Comparison of ENCODE assay signal across 33 cellular contexts in the genomic region with DNA sequence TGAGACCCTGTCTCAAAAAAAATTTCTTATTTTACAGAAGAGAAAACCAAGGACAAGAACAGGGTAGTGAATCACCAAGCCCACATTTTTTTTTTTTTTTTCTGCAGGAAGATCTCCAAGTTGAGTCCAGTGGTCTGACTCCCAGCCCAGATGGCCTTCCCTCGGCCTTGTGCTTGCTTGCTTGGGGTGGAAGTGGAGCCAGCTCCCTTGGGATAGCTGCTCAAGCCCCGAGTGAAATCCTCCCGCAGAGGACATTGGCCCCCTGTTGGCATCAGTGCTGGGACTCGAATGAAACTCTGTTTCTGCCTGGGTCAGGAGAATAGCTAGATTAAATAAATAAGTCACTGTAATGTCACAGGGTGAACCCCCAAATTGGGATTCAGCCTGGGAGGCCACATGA. TPM values are rescaled to one million over a fixed set of nuclear protein-coding genes. Genes with fewer than 3 reads are reported as not detected.
"Had no signal": no experiment of that assay in that cellular context is flagged by ENCODE, and none has a peak within 500 bp of the region (broad histone marks: within the 10 kb centered on the region; RNA-seq: fewer than 3 reads in every experiment).

No MANE protein-coding gene starts in this region.

- H3K4me1 Mint-ChIP-seq: mesothelial cell of epicardium had no signal

- H3K9me3 Mint-ChIP-seq: mesothelial cell of epicardium; naive B cell; nephron progenitor cell; stimulated activated effector memory CD8-positive, alpha-beta T cell treated with anti-CD3 and anti-CD28 coated beads, Interleukin-12 subunit alpha, Interleukin-12 subunit beta, amount 100 ng/mL, for 72 hours had no signal

- H3K36me3 ChIP-seq: esophagus muscularis mucosa, heart right ventricle, left lung, pancreas, right lobe of liver, thoracic aorta, tibial nerve, upper lobe of left lung had no signal

- H3K27me3 ChIP-seq: left lung, pancreas, right lobe of liver, tibial nerve, upper lobe of left lung had no signal

- H3K36me3 Mint-ChIP-seq: naive B cell had no signal

- H3K4me3 ChIP-seq: left lung, mucosa of descending colon, right lobe of liver had no signal

- H3K27ac Mint-ChIP-seq: mesothelial cell of epicardium; nephron progenitor cell; progenitor cell of endocrine pancreas; stimulated activated effector memory CD8-positive, alpha-beta T cell treated with anti-CD3 and anti-CD28 coated beads, Interleukin-12 subunit alpha, Interleukin-12 subunit beta, amount 100 ng/mL, for 72 hours had no signal

- H3K4me3 Mint-ChIP-seq: mesothelial cell of epicardium, nephron progenitor cell had no signal

- H3K9me3 ChIP-seq: esophagus muscularis mucosa, heart right ventricle, left lung, mucosa of descending colon, pancreas, right lobe of liver, thoracic aorta, tibial nerve, upper lobe of left lung had no signal

- H3K27ac ChIP-seq: coronary artery, esophagus muscularis mucosa, heart right ventricle, left lung, right lobe of liver, thoracic aorta, tibial nerve, upper lobe of left lung had no signal

- DNase-seq: dermis blood vessel endothelial cell; effector memory CD4-positive, alpha-beta T cell; foreskin melanocyte; glutamatergic neuron; heart right ventricle; hippocampal formation; left cardiac atrium; mesenchymal stem cell; naive B cell; nucleus accumbens; right lobe of liver; stimulated activated CD4-positive, alpha-beta T cell treated with anti-CD3 and anti-CD28 coated beads, Interleukin-2, amount 100 ng/mL, for 24 hours; stimulated activated CD4-positive, alpha-beta T cell treated with anti-CD3 and anti-CD28 coated beads, Interleukin-4, amount 100 ng/mL, for 24 hours; stimulated activated naive CD8-positive, alpha-beta T cell treated with anti-CD3 and anti-CD28 coated beads, Interleukin-15, Interleukin-2, amounts not matched to agents 100 U/mL and 50 U/mL, for 24 hours; substantia nigra; upper lobe of left lung had no signal

RNA-seq across cellular contexts. Expression of a gene that starts 22.3 kb away (rescaled TPM):
- total RNA-seq: dermis blood vessel endothelial cell, endothelial cell of umbilical vein, epithelial cell of proximal tubule, fibroblast of lung, kidney epithelial cell, lung microvascular endothelial cell, progenitor cell of endocrine pancreas, smooth muscle cell had no signal
- polyA plus RNA-seq: endothelial cell of umbilical vein, fibroblast of lung, smooth muscle cell had no signal

RNA-seq across cellular contexts. Expression of a gene that starts 42.0 kb away (rescaled TPM):
- total RNA-seq: smooth muscle cell had no signal
